1 cellular context compared by ENCODE assay signal in the genomic region with DNA sequence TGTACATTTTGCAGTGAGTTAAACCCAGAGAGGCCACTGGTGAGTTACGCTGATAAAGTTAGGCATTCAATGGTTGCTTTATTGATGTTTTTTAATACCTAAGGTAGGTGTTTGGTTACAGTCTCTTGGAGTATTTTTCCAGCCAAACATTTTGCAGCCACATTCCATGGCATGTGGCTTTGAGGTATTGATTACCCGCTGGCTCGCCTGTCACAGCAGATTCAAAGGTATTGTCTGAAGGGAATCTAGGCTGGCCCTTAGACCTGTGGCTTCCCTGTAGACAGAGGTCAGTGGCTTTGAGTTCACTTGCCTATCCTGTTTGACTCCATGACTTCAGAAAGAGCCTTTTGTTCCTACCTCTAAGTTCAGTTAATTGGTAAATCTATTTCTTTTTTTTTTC.
TF ChIP-seq lines count a peak whose summit lies in the region.

No MANE protein-coding gene starts in this region.

TF ChIP-seq in HepG2, 621 proteins besides CTCF, POLR2A, EP300 and RAD21 (continued from another document and continues in another):
- TF ChIP-seq ZNF703 (CRISPR knock-in tag; IDR thresholded peaks at IDR 0.05; ENCODE audit: borderline replicate concordance): no peak
- peak; percentile 35; the same call in 1 of the 2 replicates for TF ChIP-seq ZNF792 (CRISPR knock-in tag; IDR thresholded peaks at IDR 0.05)
- peak; percentile 81 for TF ChIP-seq ZNF556 (CRISPR knock-in tag; IDR thresholded peaks at IDR 0.05; ENCODE audit: borderline replicate concordance)
- TF ChIP-seq HDAC2 (CRISPR knock-in tag; IDR thresholded peaks at IDR 0.05): peak; percentile 72; the same call in 1 of the 2 replicates
- peak; percentile 30; the same call in 1 of the 2 replicates for TF ChIP-seq KAT8 (CRISPR knock-in tag; IDR thresholded peaks at IDR 0.05)
- TF ChIP-seq NR2F2 (IDR thresholded peaks at IDR 0.05; ENCODE audit: borderline replicate concordance, low read depth): peak; percentile 73
- no peak for TF ChIP-seq ZNF577 (CRISPR knock-in tag; IDR thresholded peaks at IDR 0.05; ENCODE audit: borderline replicate concordance, low read depth)
- no peak for TF ChIP-seq ZNF530 (CRISPR knock-in tag; IDR thresholded peaks at IDR 0.05; ENCODE audit: low read depth)
- TF ChIP-seq, protein P1, sequence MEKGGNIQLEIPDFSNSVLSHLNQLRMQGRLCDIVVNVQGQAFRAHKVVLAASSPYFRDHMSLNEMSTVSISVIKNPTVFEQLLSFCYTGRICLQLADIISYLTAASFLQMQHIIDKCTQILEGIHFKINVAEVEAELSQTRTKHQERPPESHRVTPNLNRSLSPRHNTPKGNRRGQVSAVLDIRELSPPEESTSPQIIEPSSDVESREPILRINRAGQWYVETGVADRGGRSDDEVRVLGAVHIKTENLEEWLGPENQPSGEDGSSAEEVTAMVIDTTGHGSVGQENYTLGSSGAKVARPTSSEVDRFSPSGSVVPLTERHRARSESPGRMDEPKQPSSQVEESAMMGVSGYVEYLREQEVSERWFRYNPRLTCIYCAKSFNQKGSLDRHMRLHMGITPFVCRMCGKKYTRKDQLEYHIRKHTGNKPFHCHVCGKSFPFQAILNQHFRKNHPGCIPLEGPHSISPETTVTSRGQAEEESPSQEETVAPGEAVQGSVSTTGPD (CRISPR knock-in tag; IDR thresholded peaks at IDR 0.05): peak; percentile 94
- TF ChIP-seq, protein P2, sequence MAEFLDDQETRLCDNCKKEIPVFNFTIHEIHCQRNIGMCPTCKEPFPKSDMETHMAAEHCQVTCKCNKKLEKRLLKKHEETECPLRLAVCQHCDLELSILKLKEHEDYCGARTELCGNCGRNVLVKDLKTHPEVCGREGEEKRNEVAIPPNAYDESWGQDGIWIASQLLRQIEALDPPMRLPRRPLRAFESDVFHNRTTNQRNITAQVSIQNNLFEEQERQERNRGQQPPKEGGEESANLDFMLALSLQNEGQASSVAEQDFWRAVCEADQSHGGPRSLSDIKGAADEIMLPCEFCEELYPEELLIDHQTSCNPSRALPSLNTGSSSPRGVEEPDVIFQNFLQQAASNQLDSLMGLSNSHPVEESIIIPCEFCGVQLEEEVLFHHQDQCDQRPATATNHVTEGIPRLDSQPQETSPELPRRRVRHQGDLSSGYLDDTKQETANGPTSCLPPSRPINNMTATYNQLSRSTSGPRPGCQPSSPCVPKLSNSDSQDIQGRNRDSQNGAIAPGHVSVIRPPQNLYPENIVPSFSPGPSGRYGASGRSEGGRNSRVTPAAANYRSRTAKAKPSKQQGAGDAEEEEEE (CRISPR knock-in tag; IDR thresholded peaks at IDR 0.05; ENCODE audit: borderline replicate concordance): no peak
- no peak for TF ChIP-seq HDAC6 (IDR thresholded peaks at IDR 0.05; ENCODE audit: low read depth, low read length)
- no peak for TF ChIP-seq ZNF329 (CRISPR knock-in tag; IDR thresholded peaks at IDR 0.05; ENCODE audit: low read depth)
- no peak for TF ChIP-seq ZSCAN30 (CRISPR knock-in tag; IDR thresholded peaks at IDR 0.05)
- TF ChIP-seq SATB2 (CRISPR knock-in tag; IDR thresholded peaks at IDR 0.05): no peak
- peak; percentile 86 for TF ChIP-seq NCOA2 (CRISPR knock-in tag; IDR thresholded peaks at IDR 0.05)
- no peak for TF ChIP-seq ZNF75D (CRISPR knock-in tag; IDR thresholded peaks at IDR 0.05; ENCODE audit: borderline replicate concordance)
- TF ChIP-seq, protein P3, sequence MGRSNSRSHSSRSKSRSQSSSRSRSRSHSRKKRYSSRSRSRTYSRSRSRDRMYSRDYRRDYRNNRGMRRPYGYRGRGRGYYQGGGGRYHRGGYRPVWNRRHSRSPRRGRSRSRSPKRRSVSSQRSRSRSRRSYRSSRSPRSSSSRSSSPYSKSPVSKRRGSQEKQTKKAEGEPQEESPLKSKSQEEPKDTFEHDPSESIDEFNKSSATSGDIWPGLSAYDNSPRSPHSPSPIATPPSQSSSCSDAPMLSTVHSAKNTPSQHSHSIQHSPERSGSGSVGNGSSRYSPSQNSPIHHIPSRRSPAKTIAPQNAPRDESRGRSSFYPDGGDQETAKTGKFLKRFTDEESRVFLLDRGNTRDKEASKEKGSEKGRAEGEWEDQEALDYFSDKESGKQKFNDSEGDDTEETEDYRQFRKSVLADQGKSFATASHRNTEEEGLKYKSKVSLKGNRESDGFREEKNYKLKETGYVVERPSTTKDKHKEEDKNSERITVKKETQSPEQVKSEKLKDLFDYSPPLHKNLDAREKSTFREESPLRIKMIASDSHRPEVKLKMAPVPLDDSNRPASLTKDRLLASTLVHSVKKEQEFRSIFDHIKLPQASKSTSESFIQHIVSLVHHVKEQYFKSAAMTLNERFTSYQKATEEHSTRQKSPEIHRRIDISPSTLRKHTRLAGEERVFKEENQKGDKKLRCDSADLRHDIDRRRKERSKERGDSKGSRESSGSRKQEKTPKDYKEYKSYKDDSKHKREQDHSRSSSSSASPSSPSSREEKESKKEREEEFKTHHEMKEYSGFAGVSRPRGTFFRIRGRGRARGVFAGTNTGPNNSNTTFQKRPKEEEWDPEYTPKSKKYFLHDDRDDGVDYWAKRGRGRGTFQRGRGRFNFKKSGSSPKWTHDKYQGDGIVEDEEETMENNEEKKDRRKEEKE (IDR thresholded peaks at IDR 0.05): no peak
- TF ChIP-seq TAF1 (CRISPR knock-in tag; IDR thresholded peaks at IDR 0.05): no peak
- no peak for TF ChIP-seq ZNF143 (CRISPR knock-in tag; IDR thresholded peaks at IDR 0.05)
- no peak for TF ChIP-seq ZFYVE20 (CRISPR knock-in tag; IDR thresholded peaks at IDR 0.05; ENCODE audit: borderline replicate concordance, low read depth)
- no peak for TF ChIP-seq ZFP90 (CRISPR knock-in tag; IDR thresholded peaks at IDR 0.05; ENCODE audit: borderline replicate concordance)
- no peak for TF ChIP-seq SRSF1 (optimal IDR thresholded peaks at IDR 0.05; ENCODE audit: low read depth, low read length)
- no peak for TF ChIP-seq ZNF335 (CRISPR knock-in tag; IDR thresholded peaks at IDR 0.05)
- 0 out of 2 replicates have a peak, but pooled peaks have one; percentile 26 for TF ChIP-seq AKAP8 (CRISPR knock-in tag; IDR thresholded peaks at IDR 0.05)
- TF ChIP-seq ZSCAN31 (CRISPR knock-in tag; IDR thresholded peaks at IDR 0.05; ENCODE audit: low read depth): no peak
- peak; percentile 98 for TF ChIP-seq MEIS1 (CRISPR knock-in tag; IDR thresholded peaks at IDR 0.05; ENCODE audit: borderline replicate concordance)
- TF ChIP-seq ELK4 (CRISPR knock-in tag; IDR thresholded peaks at IDR 0.05; ENCODE audit: borderline replicate concordance): no peak
- TF ChIP-seq, protein P4, sequence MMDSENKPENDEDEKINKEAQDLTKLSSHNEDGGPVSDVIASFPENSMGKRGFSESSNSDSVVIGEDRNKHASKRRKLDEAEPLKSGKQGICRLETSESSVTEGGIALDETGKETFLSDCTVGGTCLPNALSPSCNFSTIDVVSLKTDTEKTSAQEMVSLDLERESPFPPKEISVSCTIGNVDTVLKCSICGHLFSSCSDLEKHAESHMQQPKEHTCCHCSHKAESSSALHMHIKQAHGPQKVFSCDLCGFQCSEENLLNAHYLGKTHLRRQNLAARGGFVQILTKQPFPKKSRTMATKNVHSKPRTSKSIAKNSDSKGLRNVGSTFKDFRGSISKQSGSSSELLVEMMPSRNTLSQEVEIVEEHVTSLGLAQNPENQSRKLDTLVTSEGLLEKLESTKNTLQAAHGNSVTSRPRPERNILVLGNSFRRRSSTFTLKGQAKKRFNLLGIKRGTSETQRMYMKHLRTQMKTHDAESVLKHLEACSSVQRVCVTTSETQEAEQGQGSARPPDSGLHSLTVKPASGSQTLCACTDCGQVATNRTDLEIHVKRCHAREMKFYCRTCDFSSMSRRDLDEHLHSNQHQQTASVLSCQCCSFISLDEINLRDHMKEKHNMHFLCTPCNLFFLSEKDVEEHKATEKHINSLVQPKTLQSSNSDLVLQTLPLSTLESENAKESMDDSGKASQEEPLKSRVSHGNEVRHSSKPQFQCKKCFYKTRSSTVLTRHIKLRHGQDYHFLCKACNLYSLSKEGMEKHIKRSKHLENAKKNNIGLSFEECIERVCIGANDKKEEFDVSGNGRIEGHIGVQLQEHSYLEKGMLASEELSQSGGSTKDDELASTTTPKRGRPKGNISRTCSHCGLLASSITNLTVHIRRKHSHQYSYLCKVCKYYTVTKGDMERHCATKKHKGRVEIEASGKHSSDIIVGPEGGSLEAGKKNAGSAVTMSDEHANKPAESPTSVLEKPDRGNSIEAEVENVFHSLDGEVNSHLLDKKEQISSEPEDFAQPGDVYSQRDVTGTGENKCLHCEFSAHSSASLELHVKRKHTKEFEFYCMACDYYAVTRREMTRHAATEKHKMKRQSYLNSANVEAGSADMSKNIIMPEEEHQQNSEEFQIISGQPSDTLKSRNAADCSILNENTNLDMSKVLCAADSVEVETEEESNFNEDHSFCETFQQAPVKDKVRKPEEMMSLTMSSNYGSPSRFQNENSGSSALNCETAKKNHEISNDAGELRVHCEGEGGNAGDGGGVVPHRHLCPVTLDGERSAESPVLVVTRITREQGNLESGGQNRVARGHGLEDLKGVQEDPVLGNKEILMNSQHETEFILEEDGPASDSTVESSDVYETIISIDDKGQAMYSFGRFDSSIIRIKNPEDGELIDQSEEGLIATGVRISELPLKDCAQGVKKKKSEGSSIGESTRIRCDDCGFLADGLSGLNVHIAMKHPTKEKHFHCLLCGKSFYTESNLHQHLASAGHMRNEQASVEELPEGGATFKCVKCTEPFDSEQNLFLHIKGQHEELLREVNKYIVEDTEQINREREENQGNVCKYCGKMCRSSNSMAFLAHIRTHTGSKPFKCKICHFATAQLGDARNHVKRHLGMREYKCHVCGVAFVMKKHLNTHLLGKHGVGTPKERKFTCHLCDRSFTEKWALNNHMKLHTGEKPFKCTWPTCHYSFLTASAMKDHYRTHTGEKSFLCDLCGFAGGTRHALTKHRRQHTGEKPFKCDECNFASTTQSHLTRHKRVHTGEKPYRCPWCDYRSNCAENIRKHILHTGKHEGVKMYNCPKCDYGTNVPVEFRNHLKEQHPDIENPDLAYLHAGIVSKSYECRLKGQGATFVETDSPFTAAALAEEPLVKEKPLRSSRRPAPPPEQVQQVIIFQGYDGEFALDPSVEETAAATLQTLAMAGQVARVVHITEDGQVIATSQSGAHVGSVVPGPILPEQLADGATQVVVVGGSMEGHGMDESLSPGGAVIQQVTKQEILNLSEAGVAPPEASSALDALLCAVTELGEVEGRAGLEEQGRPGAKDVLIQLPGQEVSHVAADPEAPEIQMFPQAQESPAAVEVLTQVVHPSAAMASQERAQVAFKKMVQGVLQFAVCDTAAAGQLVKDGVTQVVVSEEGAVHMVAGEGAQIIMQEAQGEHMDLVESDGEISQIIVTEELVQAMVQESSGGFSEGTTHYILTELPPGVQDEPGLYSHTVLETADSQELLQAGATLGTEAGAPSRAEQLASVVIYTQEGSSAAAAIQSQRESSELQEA (CRISPR knock-in tag; IDR thresholded peaks at IDR 0.05; ENCODE audit: not compliant biosample characterization): no peak
- no peak for TF ChIP-seq ZMAT5 (CRISPR knock-in tag; IDR thresholded peaks at IDR 0.05; ENCODE audit: borderline replicate concordance, low read depth)
- TF ChIP-seq, protein P5, sequence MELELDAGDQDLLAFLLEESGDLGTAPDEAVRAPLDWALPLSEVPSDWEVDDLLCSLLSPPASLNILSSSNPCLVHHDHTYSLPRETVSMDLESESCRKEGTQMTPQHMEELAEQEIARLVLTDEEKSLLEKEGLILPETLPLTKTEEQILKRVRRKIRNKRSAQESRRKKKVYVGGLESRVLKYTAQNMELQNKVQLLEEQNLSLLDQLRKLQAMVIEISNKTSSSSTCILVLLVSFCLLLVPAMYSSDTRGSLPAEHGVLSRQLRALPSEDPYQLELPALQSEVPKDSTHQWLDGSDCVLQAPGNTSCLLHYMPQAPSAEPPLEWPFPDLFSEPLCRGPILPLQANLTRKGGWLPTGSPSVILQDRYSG (CRISPR knock-in tag; IDR thresholded peaks at IDR 0.05): no peak
- TF ChIP-seq ZNF678 (CRISPR knock-in tag; IDR thresholded peaks at IDR 0.05): no peak
- TF ChIP-seq ZNF552 (CRISPR knock-in tag; IDR thresholded peaks at IDR 0.05; ENCODE audit: borderline replicate concordance): no peak
- TF ChIP-seq, protein P6, sequence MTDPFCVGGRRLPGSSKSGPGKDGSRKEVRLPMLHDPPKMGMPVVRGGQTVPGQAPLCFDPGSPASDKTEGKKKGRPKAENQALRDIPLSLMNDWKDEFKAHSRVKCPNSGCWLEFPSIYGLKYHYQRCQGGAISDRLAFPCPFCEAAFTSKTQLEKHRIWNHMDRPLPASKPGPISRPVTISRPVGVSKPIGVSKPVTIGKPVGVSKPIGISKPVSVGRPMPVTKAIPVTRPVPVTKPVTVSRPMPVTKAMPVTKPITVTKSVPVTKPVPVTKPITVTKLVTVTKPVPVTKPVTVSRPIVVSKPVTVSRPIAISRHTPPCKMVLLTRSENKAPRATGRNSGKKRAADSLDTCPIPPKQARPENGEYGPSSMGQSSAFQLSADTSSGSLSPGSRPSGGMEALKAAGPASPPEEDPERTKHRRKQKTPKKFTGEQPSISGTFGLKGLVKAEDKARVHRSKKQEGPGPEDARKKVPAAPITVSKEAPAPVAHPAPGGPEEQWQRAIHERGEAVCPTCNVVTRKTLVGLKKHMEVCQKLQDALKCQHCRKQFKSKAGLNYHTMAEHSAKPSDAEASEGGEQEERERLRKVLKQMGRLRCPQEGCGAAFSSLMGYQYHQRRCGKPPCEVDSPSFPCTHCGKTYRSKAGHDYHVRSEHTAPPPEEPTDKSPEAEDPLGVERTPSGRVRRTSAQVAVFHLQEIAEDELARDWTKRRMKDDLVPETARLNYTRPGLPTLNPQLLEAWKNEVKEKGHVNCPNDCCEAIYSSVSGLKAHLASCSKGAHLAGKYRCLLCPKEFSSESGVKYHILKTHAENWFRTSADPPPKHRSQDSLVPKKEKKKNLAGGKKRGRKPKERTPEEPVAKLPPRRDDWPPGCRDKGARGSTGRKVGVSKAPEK (CRISPR knock-in tag; IDR thresholded peaks at IDR 0.05; ENCODE audit: borderline replicate concordance): 0 out of 2 replicates have a peak, but pooled peaks have one; percentile 64
- no peak for TF ChIP-seq ZNF746 (CRISPR knock-in tag; IDR thresholded peaks at IDR 0.05)
- no peak for TF ChIP-seq LCORL (IDR thresholded peaks at IDR 0.05)
- peak; percentile 48; the same call in 1 of the 2 replicates for TF ChIP-seq LCORL (CRISPR knock-in tag; IDR thresholded peaks at IDR 0.05)
- TF ChIP-seq ELF3 (CRISPR knock-in tag; IDR thresholded peaks at IDR 0.05): 0 out of 2 replicates have a peak, but pooled peaks have one; percentile 39
